In the genomic region with DNA sequence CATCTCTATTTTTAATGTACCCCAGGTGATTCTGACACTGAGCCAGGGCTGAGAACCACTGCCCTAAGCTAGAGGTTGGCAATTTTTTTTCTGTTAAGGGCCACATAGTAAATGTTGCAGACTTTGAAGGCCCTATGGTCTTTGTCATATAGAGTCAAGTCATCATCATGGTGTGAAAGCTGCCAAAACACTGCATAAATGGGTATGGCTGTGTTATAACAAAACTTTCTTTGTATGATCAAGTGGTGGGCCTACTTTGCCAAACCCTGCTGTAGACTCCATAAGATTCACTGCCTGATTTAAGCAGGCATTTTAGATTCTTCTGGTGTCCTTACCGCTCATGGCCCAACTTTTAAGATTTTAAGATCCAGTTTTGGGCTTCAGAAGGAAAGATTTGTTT, we compare ENCODE assay signal across 27 cellular contexts.
"Had no signal": no experiment of that assay in that cellular context is flagged by ENCODE, and none has a peak within 500 bp of the region (broad histone marks: within the 10 kb centered on the region; RNA-seq: fewer than 3 reads in every experiment).

No MANE protein-coding gene starts in this region.

- H3K36me3 ChIP-seq: esophagus squamous epithelium, gastroesophageal sphincter had no signal

- DNase-seq: activated B cell treated with CpG ODN at 0.5 μM for 24 hours; activated CD4-positive, alpha-beta T cell treated with anti-CD3 and anti-CD28 coated beads for 48 hours; activated CD4-positive, alpha-beta T cell treated with anti-CD3 and anti-CD28 coated beads, Interleukin-2, amount 50 U/mL, for 1 hour; activated CD4-positive, alpha-beta T cell treated with anti-CD3 and anti-CD28 coated beads, Interleukin-2, amount 50 U/mL, for 48 hours; activated CD8-positive, alpha-beta memory T cell treated with anti-CD3 and anti-CD28 coated beads for 24 hours; activated CD8-positive, alpha-beta T cell treated with anti-CD3 and anti-CD28 coated beads for 36 hours; activated effector memory CD4-positive, alpha-beta T cell treated with Interleukin-2 at 50 U/mL for 16 hours; activated gamma-delta T cell treated with Interleukin-2 at 50 U/mL for 16 hours; activated naive CD4-positive, alpha-beta T cell treated with anti-CD3 and anti-CD28 coated beads, Interleukin-2, amount 50 U/mL, for 16 hours; activated naive CD4-positive, alpha-beta T cell treated with Interleukin-2 at 50 U/mL for 16 hours; activated T-cell treated with anti-CD3 and anti-CD28 coated beads, Interleukin-2, amount 50 U/mL, for 4 hours; amniotic stem cell; aorta; effector memory CD4-positive, alpha-beta T cell; endodermal cell; esophagus squamous epithelium; foreskin melanocyte; T-helper 1 cell; T-helper 17 cell; T1000; WERI-Rb-1 had no signal

- ATAC-seq: activated CD4-positive, CD25-positive, alpha-beta regulatory T cell treated with anti-CD3 and anti-CD28 coated beads, Interleukin-2, amount 50 U/mL, for 24 hours; activated CD8-positive, alpha-beta T cell treated with anti-CD3 and anti-CD28 coated beads for 36 hours; activated T-cell treated with anti-CD3 and anti-CD28 coated beads, Interleukin-2, amount 50 U/mL, for 4 hours; activated T-helper 17 cell treated with anti-CD3 and anti-CD28 coated beads, Interleukin-2, amount 50 U/mL, for 72 hours; gastroesophageal sphincter; T-helper 17 cell had no signal

- H3K27ac ChIP-seq: coronary artery, epithelial cell of prostate, esophagus squamous epithelium, gastroesophageal sphincter, WERI-Rb-1 had no signal

- H3K4me1 ChIP-seq: gastroesophageal sphincter had no signal

- H3K27me3 ChIP-seq: esophagus squamous epithelium, gastroesophageal sphincter had no signal

- H3K9me3 ChIP-seq: esophagus squamous epithelium, gastroesophageal sphincter had no signal

- H3K4me3 ChIP-seq: coronary artery, dorsolateral prefrontal cortex, esophagus squamous epithelium, gastroesophageal sphincter had no signal
